Comparison of ENCODE assay signal across 24 cellular contexts in genomic region chr2:149858214-149858613, GRCh38.
A peak's percentile ranks its signal among the peaks of the same experiment; 100 is the strongest.
DNase-seq lines count a peak whose midpoint lies in the region; ATAC-seq and TF ChIP-seq lines count a peak whose summit lies in the region.
"Had no signal": no experiment of that assay in that cellular context is flagged by ENCODE, and none has a peak within 500 bp of the region (broad histone marks: within the 10 kb centered on the region; RNA-seq: fewer than 3 reads in every experiment).

No MANE protein-coding gene starts in this region.

- H3K4me1 Mint-ChIP-seq in CD14-positive monocyte (peaks cover 8% of the 10 kb centered on the region), T-cell (no peaks in the 10 kb centered on the region)
- H3K4me1 Mint-ChIP-seq in stimulated activated naive CD8-positive, alpha-beta T cell treated with anti-CD3 and anti-CD28 coated beads, Interleukin-15, amount 100 ng/mL, for 72 hours = no peaks in the 10 kb centered on the region
- H3K4me1 Mint-ChIP-seq: activated T-helper 17 cell treated with anti-CD3 and anti-CD28 coated beads, Interleukin-2, amount 50 U/mL, for 72 hours; B cell; IgD-negative memory B cell; natural killer cell; stimulated activated naive B cell treated with anti-CD40 and anti-IgM and Interleukin-4, amounts not matched to agents 10 μg/mL and 1 μg/mL and 100 μg/mL, for 72 hours had no signal

- ATAC-seq in PC-3 (peak; percentile 29; the same call in 1 of the 2 replicates), HG03565 (IDR thresholded peaks at IDR 0.05; ENCODE audit: unreplicated experiment) (no peak), T-cell (replicated peaks in 1 of 4) (no peak)
- ATAC-seq in stimulated activated naive CD8-positive, alpha-beta T cell treated with anti-CD3 and anti-CD28 coated beads, Interleukin-15, amount 100 ng/mL, for 72 hours = no peak
- ATAC-seq: activated T-helper 17 cell treated with anti-CD3 and anti-CD28 coated beads, Interleukin-2, amount 50 U/mL, for 72 hours; GM23338; natural killer cell; stimulated activated naive B cell treated with anti-CD40 and anti-IgM and Interleukin-4, amounts not matched to agents 10 μg/mL and 1 μg/mL and 100 μg/mL, for 72 hours had no signal

- no peaks in the 10 kb centered on the region for H3K36me3 Mint-ChIP-seq in CD14-positive monocyte
- no peaks in the 10 kb centered on the region for H3K36me3 Mint-ChIP-seq in T-cell
- H3K36me3 Mint-ChIP-seq: activated naive CD8-positive, alpha-beta T cell; IgD-negative memory B cell; stimulated activated naive B cell treated with anti-CD40 and anti-IgM and Interleukin-4, amounts not matched to agents 10 μg/mL and 1 μg/mL and 100 μg/mL, for 72 hours had no signal

- H3K27me3 ChIP-seq in PC-3 (ENCODE audit: low read length) = no peaks in the 10 kb centered on the region
- H3K27me3 ChIP-seq: colonic mucosa, thyroid gland had no signal

- POLR2A ChIA-PET in PC-3 (lab: Charles Lee; ENCODE audit: unreplicated experiment) (no interaction called here), T-cell (lab: Charles Lee) (no interaction called here)

- H3K4me1 ChIP-seq in PC-3 (ENCODE audit: insufficient read depth, low read length) = peaks cover 32% of the 10 kb centered on the region
- H3K4me1 ChIP-seq: colonic mucosa had no signal

- peaks cover 0 to 1% (median 0%) of the 10 kb centered on the region in 3 donors for H3K27me3 Mint-ChIP-seq in CD14-positive monocyte (ENCODE audit: low read depth in 3 of 3)
- H3K27me3 Mint-ChIP-seq in stimulated activated naive CD8-positive, alpha-beta T cell treated with anti-CD3 and anti-CD28 coated beads, Interleukin-15, amount 100 ng/mL, for 72 hours = no peaks in the 10 kb centered on the region
- H3K27me3 Mint-ChIP-seq in T-cell = no peaks in the 10 kb centered on the region
- H3K27me3 Mint-ChIP-seq: activated naive CD8-positive, alpha-beta T cell; activated T-helper 17 cell treated with anti-CD3 and anti-CD28 coated beads, Interleukin-2, amount 50 U/mL, for 72 hours; B cell; IgD-negative memory B cell; stimulated activated naive B cell treated with anti-CD40 and anti-IgM and Interleukin-4, amounts not matched to agents 10 μg/mL and 1 μg/mL and 100 μg/mL, for 72 hours had no signal

- H3K4me2 ChIP-seq in PC-3 (ENCODE audit: low read length) = peak overlapping the region; percentile 45; the same call in 1 of the 2 replicates
- H3K4me2 ChIP-seq: GM23338 had no signal

- H3K9me3 ChIP-seq in PC-3 (ENCODE audit: low read length) = no peaks in the 10 kb centered on the region
- H3K9me3 ChIP-seq: colonic mucosa, thyroid gland had no signal

- no TSS peak for BruUV-seq in PC-3 (replicated peaks; lab: Mats Ljungman, UMichigan)

- H3K4me3 Mint-ChIP-seq in CD14-positive monocyte (peak overlapping the region in 1 of 2 donors; percentile 67), T-cell (no peak overlapping the region)
- H3K4me3 Mint-ChIP-seq in stimulated activated naive CD8-positive, alpha-beta T cell treated with anti-CD3 and anti-CD28 coated beads, Interleukin-15, amount 100 ng/mL, for 72 hours = no peak overlapping the region
- H3K4me3 Mint-ChIP-seq: activated naive CD8-positive, alpha-beta T cell; activated T-helper 17 cell treated with anti-CD3 and anti-CD28 coated beads, Interleukin-2, amount 50 U/mL, for 72 hours; B cell; brain; GM23338; IgD-negative memory B cell; natural killer cell; stimulated activated naive B cell treated with anti-CD40 and anti-IgM and Interleukin-4, amounts not matched to agents 10 μg/mL and 1 μg/mL and 100 μg/mL, for 72 hours had no signal

- peak overlapping the region; percentile 77 for H3K27ac ChIP-seq in PC-3 (ENCODE audit: low read length)
- H3K27ac ChIP-seq: colonic mucosa, thyroid gland had no signal

- no peak overlapping the region for H2AFZ ChIP-seq in PC-3 (ENCODE audit: low read length)
- H2AFZ ChIP-seq: GM23338 had no signal

- intact Hi-C loops in CD14-positive monocyte (cut with micrococcal nuclease) (no loop called here), PC-3 (cut with micrococcal nuclease) (loop anchor here (1.0 kb wide), 1 partner anchor 36 kb away; no protein-coding TSS in a partner anchor)

- H3K9me3 Mint-ChIP-seq in CD14-positive monocyte (peaks cover 7 to 23% (median 13%) of the 10 kb centered on the region in 7 donors), T-cell (peaks cover 3 to 16% (median 10%) of the 10 kb centered on the region in 3 donors)
- peaks cover 2 to 20% of the 10 kb centered on the region in 2 donors for H3K9me3 Mint-ChIP-seq in stimulated activated naive CD8-positive, alpha-beta T cell treated with anti-CD3 and anti-CD28 coated beads, Interleukin-15, amount 100 ng/mL, for 72 hours

- DNase-seq in CD14-positive monocyte (ENCODE audit: low spot score) (no peak), PC-3 (peak; percentile 3), fibroblast of mammary gland (ENCODE audit: low read depth) (peak; percentile 27), skeletal muscle cell (ENCODE audit: low read depth) (peak; percentile 57), T-cell (no peak)
- DNase-seq in stimulated activated naive CD8-positive, alpha-beta T cell treated with anti-CD3 and anti-CD28 coated beads, Interleukin-15, amount 100 ng/mL, for 72 hours = no peak
- DNase-seq: activated CD4-positive, alpha-beta T cell treated with anti-CD3 and anti-CD28 coated beads for 48 hours; colonic mucosa; kidney glomerular epithelial cell; mesendoderm; natural killer cell; NCI-H1436 treated with DMSO at 0.1 percent for 48 hours; NCI-H2171 treated with DMSO at 0.1 percent for 48 hours; NCI-H69; stimulated activated CD4-positive, alpha-beta T cell treated with anti-CD3 and anti-CD28 coated beads, Interleukin-2, amount 100 ng/mL, for 24 hours; stimulated activated naive B cell treated with anti-CD40 and anti-IgM and Interleukin-4, amounts not matched to agents 10 μg/mL and 1 μg/mL and 100 μg/mL, for 72 hours; thyroid gland had no signal

- no peaks in the 10 kb centered on the region for H3K79me2 ChIP-seq in PC-3 (ENCODE audit: low read length)

- no peak overlapping the region for H3K9ac ChIP-seq in PC-3 (ENCODE audit: low read length)

- no peaks in the 10 kb centered on the region for H4K20me1 ChIP-seq in PC-3 (ENCODE audit: low read length)

- TF ChIP-seq CTCF in CD14-positive monocyte (IDR thresholded peaks at IDR 0.05) (no peak), PC-3 (conservative IDR thresholded peaks at IDR 0.05; ENCODE audit: low read depth, low read length) (no peak), fibroblast of mammary gland (conservative IDR thresholded peaks at IDR 0.05; ENCODE audit: control insufficient read depth, insufficient read depth, low read depth, low read length) (no peak)

- CTCF ChIA-PET in PC-3 (lab: Charles Lee) = no interaction called here
- CTCF ChIA-PET in T-cell (lab: Charles Lee) = interaction anchor here in 1 of 2 donors (0.6 kb wide), 1 partner anchor 22 kb away, joined by 6 read pairs; no protein-coding TSS in a partner anchor

- no peaks in the 10 kb centered on the region for H3K9me2 ChIP-seq in PC-3 (replicated peaks; ENCODE audit: low read length)

- no peaks in the 10 kb centered on the region for H3F3A ChIP-seq in PC-3 (ENCODE audit: low read length, unreplicated experiment)

- no peaks in the 10 kb centered on the region for H3K36me3 ChIP-seq in PC-3 (ENCODE audit: low read depth, low read length)
- H3K36me3 ChIP-seq: colonic mucosa, thyroid gland had no signal

- no peak overlapping the region for H3K4me3 ChIP-seq in PC-3 (ENCODE audit: low read length)
- no peak overlapping the region for H3K4me3 ChIP-seq in fibroblast of mammary gland (ENCODE audit: control insufficient read depth, low read depth, low read length)
- no peak overlapping the region for H3K4me3 ChIP-seq in skeletal muscle cell (ENCODE audit: low read depth, low read length)
- H3K4me3 ChIP-seq: colonic mucosa, GM23338, thyroid gland had no signal

- peak overlapping the region in 6 of 7 donors; percentile 8 to 96 (median 76) for H3K27ac Mint-ChIP-seq in CD14-positive monocyte
- H3K27ac Mint-ChIP-seq in stimulated activated naive CD8-positive, alpha-beta T cell treated with anti-CD3 and anti-CD28 coated beads, Interleukin-15, amount 100 ng/mL, for 72 hours = no peak overlapping the region
- H3K27ac Mint-ChIP-seq in T-cell = no peak overlapping the region
- H3K27ac Mint-ChIP-seq: activated naive CD8-positive, alpha-beta T cell; activated T-helper 17 cell treated with anti-CD3 and anti-CD28 coated beads, Interleukin-2, amount 50 U/mL, for 72 hours; B cell; GM23338; IgD-negative memory B cell; natural killer cell; stimulated activated naive B cell treated with anti-CD40 and anti-IgM and Interleukin-4, amounts not matched to agents 10 μg/mL and 1 μg/mL and 100 μg/mL, for 72 hours had no signal

Comparison
In these comparisons a context has a peak if more than half of its experiments do, and no peak if none do; other contexts are left out.
1. DNase-seq: peak in PC-3 (single experiment), fibroblast of mammary gland (single experiment) and skeletal muscle cell (single experiment); none in CD14-positive monocyte (single experiment), stimulated activated naive CD8-positive, alpha-beta T cell treated with anti-CD3 and anti-CD28 coated beads, Interleukin-15, amount 100 ng/mL, for 72 hours (0 of 2) and T-cell (0 of 34).
2. H3K27ac Mint-ChIP-seq: peak in CD14-positive monocyte (6 of 7); none in stimulated activated naive CD8-positive, alpha-beta T cell treated with anti-CD3 and anti-CD28 coated beads, Interleukin-15, amount 100 ng/mL, for 72 hours (0 of 2) and T-cell (0 of 2).